2 cellular contexts compared by ENCODE assay signal in genomic region chr17:67054608-67055007, GRCh38.
TF ChIP-seq lines count a peak whose summit lies in the region.

No MANE protein-coding gene starts in this region.

TF ChIP-seq in HEK293T, 16 proteins besides CTCF, POLR2A, EP300 and RAD21:
- TF ChIP-seq TARDBP (IDR thresholded peaks at IDR 0.05) (peak; percentile 15; the same call in 1 of the 2 replicates), CTBP1 (IDR thresholded peaks at IDR 0.05; ENCODE audit: borderline replicate concordance) (peak; percentile 21; the same call in 1 of the 2 replicates), FOXA1 (IDR thresholded peaks at IDR 0.05) (no peak)

TF ChIP-seq in H1, 55 proteins besides CTCF, POLR2A, EP300 and RAD21:
- TF ChIP-seq YY1 (IDR thresholded peaks at IDR 0.05; ENCODE audit: low read depth, low read length) (no peak), GTF2F1 (IDR thresholded peaks at IDR 0.05; ENCODE audit: borderline replicate concordance, low read depth, low read length) (no peak), ZNF274 (IDR thresholded peaks at IDR 0.05; ENCODE audit: borderline replicate concordance, extremely low read depth, low read length) (no peak), MAFK (IDR thresholded peaks at IDR 0.05; ENCODE audit: low read depth, low read length) (no peak), NRF1 (IDR thresholded peaks at IDR 0.05; ENCODE audit: low read depth, low read length) (no peak), EGR1 (IDR thresholded peaks at IDR 0.05; ENCODE audit: borderline replicate concordance, low read depth, low read length) (no peak)
